In genomic region chr3:11499144-11499543, GRCh38 we compare ENCODE assay signal across 13 cellular contexts.
DNase-seq lines count a peak whose midpoint lies in the region; ATAC-seq and TF ChIP-seq lines count a peak whose summit lies in the region.
"Had no signal": no experiment of that assay in that cellular context is flagged by ENCODE, and none has a peak within 500 bp of the region (broad histone marks: within the 10 kb centered on the region; RNA-seq: fewer than 3 reads in every experiment).

No MANE protein-coding gene starts in this region.

- no peak overlapping the region for H3K4me3 ChIP-seq in AG04449 (ENCODE audit: low read depth, low read length)
- H3K4me3 ChIP-seq: heart right ventricle had no signal

- TF ChIP-seq CTCF in AG04449 (IDR thresholded peaks at IDR 0.05; ENCODE audit: insufficient read depth, low read length, missing control alignments), result no peak

- CTCF ChIA-PET in AG04449 (lab: Yijun Ruan, JAX), result no interaction called here

- POLR2A ChIA-PET in AG04449 (lab: Yijun Ruan, JAX), result no interaction called here

- ATAC-seq in HG03469 (IDR thresholded peaks at IDR 0.05; ENCODE audit: unreplicated experiment), result no peak
- no peak for ATAC-seq in GM19351 (IDR thresholded peaks at IDR 0.05; ENCODE audit: unreplicated experiment)
- ATAC-seq: activated naive CD8-positive, alpha-beta T cell treated with anti-CD3 and anti-CD28 coated beads, Interleukin-2, amount 50 U/mL, for 24 hours; naive thymus-derived CD8-positive, alpha-beta T cell had no signal

- peak; percentile 79 for DNase-seq in AG04449 (ENCODE audit: low read depth, low spot score)
- peak; percentile 94 for DNase-seq in LHCN-M2 (ENCODE audit: low read depth)
- peak; percentile 65 for DNase-seq in dermis blood vessel endothelial cell
- DNase-seq in non-pigmented ciliary epithelial cell (ENCODE audit: low read depth), result peak; percentile 85
- DNase-seq in hypothalamus (lab: John Stamatoyannopoulos, UW), result no peak
- no peak for DNase-seq in cortex of kidney (lab: John Stamatoyannopoulos, UW)
- DNase-seq: activated CD4-positive, alpha-beta T cell treated with anti-CD3 and anti-CD28 coated beads, Interleukin-2, amount 10 ng/mL, durations not matched to agents 24 days and 14 days; activated naive CD8-positive, alpha-beta T cell treated with anti-CD3 and anti-CD28 coated beads, Interleukin-2, amount 50 U/mL, for 24 hours; H9; naive thymus-derived CD8-positive, alpha-beta T cell had no signal

Comparison
In these comparisons a context has a peak if more than half of its experiments do, and no peak if none do; other contexts are left out.
1. DNase-seq: peak in AG04449 (single experiment), LHCN-M2 (single experiment), dermis blood vessel endothelial cell (single experiment) and non-pigmented ciliary epithelial cell (single experiment); none in hypothalamus (0 of 51) and cortex of kidney (single experiment).